ENCODE assay signal across 8 cellular contexts in the genomic region with DNA sequence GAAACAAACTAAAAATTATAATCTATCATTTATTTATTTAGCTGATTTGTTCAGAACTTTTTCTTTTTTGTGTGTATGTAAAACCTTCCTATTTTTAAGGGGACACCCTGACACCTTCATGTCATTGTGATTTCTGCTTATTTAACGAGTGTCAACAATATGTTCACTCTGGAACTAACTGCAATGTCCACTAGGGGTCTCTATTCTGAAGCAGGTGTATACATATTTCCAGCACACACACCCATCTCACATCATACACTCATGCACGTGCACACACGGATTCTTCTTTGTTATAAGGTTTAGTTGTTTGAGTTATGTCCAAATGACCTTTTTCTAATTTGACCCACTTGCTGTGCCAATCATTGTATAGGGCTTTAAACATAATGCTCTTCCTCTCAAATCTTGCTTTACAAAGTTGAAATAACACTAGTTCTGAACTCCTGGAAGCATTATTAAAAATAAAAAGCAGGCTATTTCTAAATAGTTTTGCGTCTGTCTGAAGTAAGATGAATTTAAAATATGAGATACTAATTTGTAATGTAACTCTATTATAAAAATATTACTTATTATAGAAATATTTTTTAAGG. TPM values are rescaled to one million over a fixed set of nuclear protein-coding genes. Genes with fewer than 3 reads are reported as not detected.
DNase-seq lines count a peak whose midpoint lies in the region; ATAC-seq, FAIRE-seq and TF ChIP-seq lines count a peak whose summit lies in the region.

No MANE protein-coding gene starts in this region.

- ATAC-seq in GM21723 (IDR thresholded peaks at IDR 0.05; ENCODE audit: unreplicated experiment), result peak; percentile 99
- peak; percentile 89 to 92 (median 90) for ATAC-seq in right lobe of liver

- H3K9me3 Mint-ChIP-seq in activated CD4-positive, alpha-beta T cell treated with anti-CD3 and anti-CD28 coated beads, Interleukin-2, amount 10 ng/mL, durations not matched to agents 7 days and 5 days, result no peaks in the 10 kb centered on the region

- H3K36me3 ChIP-seq in breast epithelium (no peaks in the 10 kb centered on the region), right lobe of liver (no peaks in the 10 kb centered on the region)

- H3K4me3 ChIP-seq in breast epithelium, result no peak overlapping the region
- H3K4me3 ChIP-seq in right lobe of liver, result no peak overlapping the region

- DNase-seq in activated CD4-positive, alpha-beta T cell treated with anti-CD3 and anti-CD28 coated beads, Interleukin-2, amount 10 ng/mL, durations not matched to agents 7 days and 5 days, result peak; percentile 58
- no peak for DNase-seq in activated CD4-positive, alpha-beta T cell treated with anti-CD3 and anti-CD28 coated beads, Interleukin-2, amount 50 U/mL, for 48 hours
- DNase-seq in HTR-8/SVneo (ENCODE audit: insufficient read length, low spot score), result peak; percentile 28
- peak; percentile 58 for DNase-seq in NCI-H82 treated with DMSO at 0.1 percent for 48 hours (lab: John Stamatoyannopoulos, UW; ENCODE audit: unreplicated experiment)
- no peak for DNase-seq in breast epithelium (ENCODE audit: low spot score in 2 of 2)
- no peak for DNase-seq in right lobe of liver
- DNase-seq in NK-92 treated with Interleukin-12 subunit alpha and Interleukin-12 subunit beta, amount 100 ng/mL, for 24 hours (lab: John Stamatoyannopoulos, UW), result no peak

- TF ChIP-seq CTCF in breast epithelium (IDR thresholded peaks at IDR 0.05) (peak; percentile 60 to 69 (median 67)), right lobe of liver (IDR thresholded peaks at IDR 0.05) (peak; percentile 72 to 82 (median 82))

- no peak overlapping the region for H3K27ac Mint-ChIP-seq in activated CD4-positive, alpha-beta T cell treated with anti-CD3 and anti-CD28 coated beads, Interleukin-2, amount 10 ng/mL, durations not matched to agents 7 days and 5 days

- no peak overlapping the region for H3K4me3 Mint-ChIP-seq in activated CD4-positive, alpha-beta T cell treated with anti-CD3 and anti-CD28 coated beads, Interleukin-2, amount 10 ng/mL, durations not matched to agents 7 days and 5 days

- intact Hi-C loops in breast epithelium (cut with DNase I; ENCODE audit: low total_unique reads), result no loop called here
- intact Hi-C loops in right lobe of liver (cut with DNase I), result no loop called here

- H3K27me3 Mint-ChIP-seq in activated CD4-positive, alpha-beta T cell treated with anti-CD3 and anti-CD28 coated beads, Interleukin-2, amount 10 ng/mL, durations not matched to agents 7 days and 5 days, result no peaks in the 10 kb centered on the region

- no peak for FAIRE-seq in HTR-8/SVneo (lab: Jason Lieb, UNC)

- WGBS in right lobe of liver (ENCODE audit: insufficient coverage, low coverage, low lambda C conversion rate, missing lambda C conversion rate), result 23% methylated on average over 4 of the region's 4 CpGs

- TF ChIP-seq POLR2A in breast epithelium (IDR thresholded peaks at IDR 0.05), result no peak
- TF ChIP-seq POLR2A in right lobe of liver (IDR thresholded peaks at IDR 0.05), result no peak

- no peaks in the 10 kb centered on the region for H3K4me1 ChIP-seq in breast epithelium
- H3K4me1 ChIP-seq in right lobe of liver, result no peaks in the 10 kb centered on the region

- H3K9me3 ChIP-seq in breast epithelium (no peaks in the 10 kb centered on the region), right lobe of liver (no peaks in the 10 kb centered on the region)

- CTCF ChIA-PET in activated CD4-positive, alpha-beta T cell treated with anti-CD3 and anti-CD28 coated beads, Interleukin-2, amount 10 ng/mL, durations not matched to agents 7 days and 5 days (lab: Charles Lee), result interaction anchor here (0.7 kb wide), 1 partner anchor 23 kb away, joined by 3 read pairs; no protein-coding TSS in a partner anchor

- POLR2A ChIA-PET in activated CD4-positive, alpha-beta T cell treated with anti-CD3 and anti-CD28 coated beads, Interleukin-2, amount 10 ng/mL, durations not matched to agents 7 days and 5 days (lab: Charles Lee), result no interaction called here

- H3K36me3 Mint-ChIP-seq in activated CD4-positive, alpha-beta T cell treated with anti-CD3 and anti-CD28 coated beads, Interleukin-2, amount 10 ng/mL, durations not matched to agents 7 days and 5 days (ENCODE audit: low read depth), result peaks cover 63% of the 10 kb centered on the region

- H3K27me3 ChIP-seq in breast epithelium (no peaks in the 10 kb centered on the region), right lobe of liver (no peaks in the 10 kb centered on the region)

- H3K27ac ChIP-seq in breast epithelium (no peak overlapping the region), right lobe of liver (no peak overlapping the region)

- H3K4me1 Mint-ChIP-seq in activated CD4-positive, alpha-beta T cell treated with anti-CD3 and anti-CD28 coated beads, Interleukin-2, amount 10 ng/mL, durations not matched to agents 7 days and 5 days, result peaks cover 9% of the 10 kb centered on the region

RNA-seq across cellular contexts. Expression of a gene that starts 15.5 kb away (rescaled TPM):
- total RNA-seq in activated CD4-positive, alpha-beta T cell treated with anti-CD3 and anti-CD28 coated beads, Interleukin-2, amount 10 ng/mL, durations not matched to agents 7 days and 5 days, result 10 to 100 TPM; 29.4 to 32.6 TPM
- total RNA-seq in breast epithelium, result under 1 TPM in 2 of 3 donors, not detected in 1; under 0.01 to 0.44 TPM
- under 1 TPM in 4 of 6 experiments, not detected in 2; 0.23 to 0.55 (median 0.37) TPM for total RNA-seq in right lobe of liver

Comparison
In these comparisons a context has a peak if more than half of its experiments do, and no peak if none do; other contexts are left out.
1. DNase-seq: peak in activated CD4-positive, alpha-beta T cell treated with anti-CD3 and anti-CD28 coated beads, Interleukin-2, amount 10 ng/mL, durations not matched to agents 7 days and 5 days (single experiment), HTR-8/SVneo (single experiment) and NCI-H82 treated with DMSO at 0.1 percent for 48 hours (single experiment); none in activated CD4-positive, alpha-beta T cell treated with anti-CD3 and anti-CD28 coated beads, Interleukin-2, amount 50 U/mL, for 48 hours (0 of 2), breast epithelium (0 of 2), right lobe of liver (0 of 3) and NK-92 treated with Interleukin-12 subunit alpha and Interleukin-12 subunit beta, amount 100 ng/mL, for 24 hours (single experiment).
2. RNA of a gene that starts 15.5 kb away (total RNA-seq): 29.4 to 32.6 TPM in activated CD4-positive, alpha-beta T cell treated with anti-CD3 and anti-CD28 coated beads, Interleukin-2, amount 10 ng/mL, durations not matched to agents 7 days and 5 days; 0.23 to 0.55 TPM in right lobe of liver and under 0.01 to 0.44 TPM in breast epithelium; every median in the first group is over 10 times any median in the second.